Comparison of ENCODE assay signal across 8 cellular contexts in the genomic region with DNA sequence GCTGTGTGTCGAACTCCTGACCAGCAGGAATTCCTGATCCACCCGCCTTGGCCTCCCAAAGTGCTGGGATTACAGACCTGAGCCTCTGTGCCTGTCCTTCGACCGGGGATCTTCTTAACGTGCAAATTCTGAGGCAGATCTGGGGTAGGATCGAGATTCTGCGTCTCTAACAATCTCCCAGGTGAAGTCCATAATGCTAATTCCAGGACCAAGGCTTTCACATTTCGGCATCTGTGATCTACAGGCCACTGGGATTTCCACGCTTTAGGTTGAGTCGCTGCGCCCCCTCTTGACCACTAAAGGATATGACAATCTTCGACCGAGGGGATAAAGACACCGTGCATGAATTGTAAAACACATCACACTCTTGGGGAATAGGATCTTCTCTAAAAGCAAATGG. TPM values are rescaled to one million over a fixed set of nuclear protein-coding genes. Genes with fewer than 3 reads are reported as not detected.
DNase-seq lines count a peak whose midpoint lies in the region; ATAC-seq and TF ChIP-seq lines count a peak whose summit lies in the region.

No MANE protein-coding gene starts in this region.

- intact Hi-C loops in tibial artery (cut with DNase I; ENCODE audit: low total_unique reads), result no loop called here

- in situ Hi-C loops in KBM-7 (cut with MboI; ENCODE audit: low pct_unique_long_range_greater_than_20kb, low sequenced_read_pairs), result no loop called here

- no peak overlapping the region for H3K27ac ChIP-seq in tibial artery

- no peaks in the 10 kb centered on the region for H3K36me3 Mint-ChIP-seq in activated CD8-positive, alpha-beta T cell treated with anti-CD3 and anti-CD28 coated beads, Interleukin-2, amount 10 ng/mL, durations not matched to agents 7 days and 5 days (ENCODE audit: low read depth)

- H3K36me3 ChIP-seq in tibial artery, result no peaks in the 10 kb centered on the region

- ATAC-seq in activated CD8-positive, alpha-beta T cell treated with anti-CD3 and anti-CD28 coated beads, Interleukin-2, amount 10 ng/mL, durations not matched to agents 7 days and 5 days, result peak; percentile 61
- ATAC-seq in GM19324 (IDR thresholded peaks at IDR 0.05; ENCODE audit: low FRiP score, unreplicated experiment), result no peak

- H3K27me3 ChIP-seq in tibial artery, result no peaks in the 10 kb centered on the region

- peak; percentile 89 for TF ChIP-seq CTCF in epithelial cell of proximal tubule (conservative IDR thresholded peaks at IDR 0.05; ENCODE audit: low read depth, low read length)
- peak; percentile 78 to 92 for TF ChIP-seq CTCF in tibial artery (IDR thresholded peaks at IDR 0.05)

- no peaks in the 10 kb centered on the region for H3K9me3 Mint-ChIP-seq in activated CD8-positive, alpha-beta T cell treated with anti-CD3 and anti-CD28 coated beads, Interleukin-2, amount 10 ng/mL, durations not matched to agents 7 days and 5 days (ENCODE audit: insufficient read depth)

- peaks cover 0 to 6% (median 0%) of the 10 kb centered on the region in 4 donors for H3K4me1 ChIP-seq in tibial artery

- CTCF ChIA-PET in activated CD8-positive, alpha-beta T cell treated with anti-CD3 and anti-CD28 coated beads, Interleukin-2, amount 10 ng/mL, durations not matched to agents 7 days and 5 days (lab: Charles Lee), result interaction anchor here (0.8 to 13.6 kb wide), 10 partner anchors 8 to 217 kb away, joined by 3 to 216 read pairs (median 4); a partner anchor contains a TSS

- H3K27ac Mint-ChIP-seq in activated CD8-positive, alpha-beta T cell treated with anti-CD3 and anti-CD28 coated beads, Interleukin-2, amount 10 ng/mL, durations not matched to agents 7 days and 5 days, result no peak overlapping the region

- DNase-seq in DMS 273 (lab: John Stamatoyannopoulos, UW; ENCODE audit: unreplicated experiment) (peak; percentile 86), KBM-7 (peak; percentile 83), NOMO-1 treated with dmso at 0.1 percent for 144 hours (lab: John Stamatoyannopoulos, UW; ENCODE audit: unreplicated experiment) (peak; percentile 65), epithelial cell of proximal tubule (ENCODE audit: low read depth) (no peak), mucosa of gallbladder (ENCODE audit: low spot score) (peak; percentile 77), tibial artery (peak; percentile 69 to 78)
- peak; percentile 70 for DNase-seq in activated CD8-positive, alpha-beta T cell treated with anti-CD3 and anti-CD28 coated beads, Interleukin-2, amount 10 ng/mL, durations not matched to agents 7 days and 5 days

- H3K4me3 ChIP-seq in epithelial cell of proximal tubule (ENCODE audit: low read depth, low read length) (no peak overlapping the region), tibial artery (no peak overlapping the region)

- peaks cover 31% of the 10 kb centered on the region for H3K4me1 Mint-ChIP-seq in activated CD8-positive, alpha-beta T cell treated with anti-CD3 and anti-CD28 coated beads, Interleukin-2, amount 10 ng/mL, durations not matched to agents 7 days and 5 days (ENCODE audit: low read depth)

- no peaks in the 10 kb centered on the region for H3K9me3 ChIP-seq in tibial artery

- peaks cover 3% of the 10 kb centered on the region for H3K27me3 Mint-ChIP-seq in activated CD8-positive, alpha-beta T cell treated with anti-CD3 and anti-CD28 coated beads, Interleukin-2, amount 10 ng/mL, durations not matched to agents 7 days and 5 days (ENCODE audit: low read depth)

- no peak overlapping the region for H3K4me3 Mint-ChIP-seq in activated CD8-positive, alpha-beta T cell treated with anti-CD3 and anti-CD28 coated beads, Interleukin-2, amount 10 ng/mL, durations not matched to agents 7 days and 5 days

- POLR2A ChIA-PET in activated CD8-positive, alpha-beta T cell treated with anti-CD3 and anti-CD28 coated beads, Interleukin-2, amount 10 ng/mL, durations not matched to agents 7 days and 5 days (lab: Charles Lee), result no interaction called here

RNA-seq across cellular contexts. Expression of a gene that starts 24.8 kb away (rescaled TPM):
- 100 to 1,000 TPM; 201 to 219 TPM for total RNA-seq in activated CD8-positive, alpha-beta T cell treated with anti-CD3 and anti-CD28 coated beads, Interleukin-2, amount 10 ng/mL, durations not matched to agents 7 days and 5 days
- 2.5 and 2.7 TPM in 2 replicates for total RNA-seq in epithelial cell of proximal tubule
- total RNA-seq in mucosa of gallbladder, result 165 TPM

Comparison
In these comparisons a context has a peak if more than half of its experiments do, and no peak if none do; other contexts are left out.
1. RNA of a gene that starts 24.8 kb away (total RNA-seq): 201 to 219 TPM in activated CD8-positive, alpha-beta T cell treated with anti-CD3 and anti-CD28 coated beads, Interleukin-2, amount 10 ng/mL, durations not matched to agents 7 days and 5 days and 165 TPM in mucosa of gallbladder (single experiment); 2.5 to 2.7 TPM in epithelial cell of proximal tubule; every median in the first group is over 10 times any median in the second.